In genomic region chr4:173367285-173367684, GRCh38 we compare ENCODE assay signal across 12 cellular contexts.
DNase-seq lines count a peak whose midpoint lies in the region; ATAC-seq and TF ChIP-seq lines count a peak whose summit lies in the region.
"Had no signal": no experiment of that assay in that cellular context is flagged by ENCODE, and none has a peak within 500 bp of the region (broad histone marks: within the 10 kb centered on the region; RNA-seq: fewer than 3 reads in every experiment).

No MANE protein-coding gene starts in this region.

- DNase-seq in ACHN: peak; percentile 23
- DNase-seq in coronary artery (ENCODE audit: low spot score): no peak
- no peak for DNase-seq in globus pallidus (ENCODE audit: low spot score)
- DNase-seq in GOT3 (lab: John Stamatoyannopoulos, UW): no peak
- no peak for DNase-seq in amygdala (lab: John Stamatoyannopoulos, UW)
- no peak for DNase-seq in HUDEP-2 (lab: John Stamatoyannopoulos, UW; ENCODE audit: unreplicated experiment in 76 of 76)
- DNase-seq: caudate nucleus, left ventricle myocardium superior, SJCRH30 had no signal

- H3K4me3 ChIP-seq in coronary artery: peak overlapping the region; percentile 27
- H3K4me3 ChIP-seq: SJCRH30 had no signal

- ATAC-seq in GM18861 (IDR thresholded peaks at IDR 0.05; ENCODE audit: unreplicated experiment) (peak; percentile 32), HG03575 (IDR thresholded peaks at IDR 0.05; ENCODE audit: extremely low read depth, insufficient number of reproducible peaks, low FRiP score, unreplicated experiment) (peak; percentile 23)
- ATAC-seq: left ventricle myocardium superior had no signal

- in situ Hi-C loops in ACHN (cut with HindIII; ENCODE audit: low pct_ligation_motif_present, low pct_unique_long_range_greater_than_20kb, low sequenced_read_pairs): no loop called here

- no peak for TF ChIP-seq CTCF in coronary artery (IDR thresholded peaks at IDR 0.05)

- H3K27ac ChIP-seq in coronary artery: no peak overlapping the region
- H3K27ac ChIP-seq: HL-60, SJCRH30 had no signal
